8 cellular contexts compared by ENCODE assay signal in genomic region chr3:173371848-173372487, GRCh38. TPM values are rescaled to one million over a fixed set of nuclear protein-coding genes. Genes with fewer than 3 reads are reported as not detected.
DNase-seq lines count a peak whose midpoint lies in the region; ATAC-seq and TF ChIP-seq lines count a peak whose summit lies in the region.

No MANE protein-coding gene starts in this region.

- no peaks in the 10 kb centered on the region for H3K9me3 Mint-ChIP-seq in HFFc6
- peaks cover 0 to 1% of the 10 kb centered on the region in 2 donors for H3K9me3 Mint-ChIP-seq in stimulated activated naive B cell treated with anti-CD40 and anti-IgM and Interleukin-4, amounts not matched to agents 10 μg/mL and 1 μg/mL and 100 μg/mL, for 72 hours

- no peaks in the 10 kb centered on the region for H3K4me1 Mint-ChIP-seq in HFFc6 (ENCODE audit: low read depth)
- no peaks in the 10 kb centered on the region for H3K4me1 Mint-ChIP-seq in stimulated activated naive B cell treated with anti-CD40 and anti-IgM and Interleukin-4, amounts not matched to agents 10 μg/mL and 1 μg/mL and 100 μg/mL, for 72 hours

- H3K9me3 ChIP-seq in SJCRH30 (replicated peaks) = no peaks in the 10 kb centered on the region

- no peak overlapping the region for H3K4me3 ChIP-seq in SJCRH30

- H3K36me3 Mint-ChIP-seq in HFFc6 (ENCODE audit: low read depth) = no peaks in the 10 kb centered on the region
- H3K36me3 Mint-ChIP-seq in stimulated activated naive B cell treated with anti-CD40 and anti-IgM and Interleukin-4, amounts not matched to agents 10 μg/mL and 1 μg/mL and 100 μg/mL, for 72 hours = no peaks in the 10 kb centered on the region

- no peak overlapping the region for H3K4me3 Mint-ChIP-seq in HFFc6
- H3K4me3 Mint-ChIP-seq in stimulated activated naive B cell treated with anti-CD40 and anti-IgM and Interleukin-4, amounts not matched to agents 10 μg/mL and 1 μg/mL and 100 μg/mL, for 72 hours = no peak overlapping the region

- TF ChIP-seq CTCF in HFFc6 (IDR thresholded peaks at IDR 0.05) (peak; percentile 83), foreskin keratinocyte (conservative IDR thresholded peaks at IDR 0.05) (peak; percentile 65)

- peak; percentile 82 for ATAC-seq in foreskin keratinocyte
- no peak for ATAC-seq in stimulated activated naive B cell treated with anti-CD40 and anti-IgM and Interleukin-4, amounts not matched to agents 10 μg/mL and 1 μg/mL and 100 μg/mL, for 72 hours (replicated peaks)

- DNase-seq in CD1c-positive myeloid dendritic cell (ENCODE audit: extremely low spot score) = peak; percentile 26
- peak; percentile 35 for DNase-seq in HFFc6
- peak; percentile 14 to 50 for DNase-seq in SJCRH30
- peak in 1 of 2 donors; percentile 23 for DNase-seq in foreskin keratinocyte
- peak; percentile 46 for DNase-seq in renal cortical epithelial cell (ENCODE audit: low read depth)
- DNase-seq in activated gamma-delta T cell (lab: John Stamatoyannopoulos, UW) = no peak
- no peak for DNase-seq in stimulated activated naive B cell treated with anti-CD40 and anti-IgM and Interleukin-4, amounts not matched to agents 10 μg/mL and 1 μg/mL and 100 μg/mL, for 72 hours
- no peak for DNase-seq in activated T-cell treated with anti-CD3 and anti-CD28 coated beads, Interleukin-2, amount 50 U/mL, for 1 hour

- H3K27ac ChIP-seq in SJCRH30 (no peak overlapping the region), foreskin keratinocyte (no peak overlapping the region)

- no peaks in the 10 kb centered on the region for H3K27me3 ChIP-seq in SJCRH30
- no peaks in the 10 kb centered on the region for H3K27me3 ChIP-seq in foreskin keratinocyte

- peaks cover 3% of the 10 kb centered on the region; the same call in 1 of the 2 replicates for H3K27me3 Mint-ChIP-seq in HFFc6 (ENCODE audit: insufficient read depth)
- no peaks in the 10 kb centered on the region for H3K27me3 Mint-ChIP-seq in stimulated activated naive B cell treated with anti-CD40 and anti-IgM and Interleukin-4, amounts not matched to agents 10 μg/mL and 1 μg/mL and 100 μg/mL, for 72 hours

- H3K4me1 ChIP-seq in SJCRH30 (no peaks in the 10 kb centered on the region), foreskin keratinocyte (no peaks in the 10 kb centered on the region)

- no peak overlapping the region for H3K27ac Mint-ChIP-seq in HFFc6
- no peak overlapping the region for H3K27ac Mint-ChIP-seq in stimulated activated naive B cell treated with anti-CD40 and anti-IgM and Interleukin-4, amounts not matched to agents 10 μg/mL and 1 μg/mL and 100 μg/mL, for 72 hours

- no peaks in the 10 kb centered on the region for H3K36me3 ChIP-seq in SJCRH30

RNA-seq across cellular contexts. Expression of gene NLGN1, which starts 25.6 kb away (rescaled TPM):
- total RNA-seq in HFFc6 (2021; fragmentation: NEBNext Ultra II Directional; extraction: Animal tissue kit (Norgen Biotek cat#: 25700)) = 10 to 100 TPM; 10.0 to 17.2 (median 15.7) TPM
- total RNA-seq in SJCRH30 (2014; rRNA removed; shearing (Covaris generic)) = 15.6 and 20.7 TPM in 2 replicates
- not detected in 2 replicates for total RNA-seq in foreskin keratinocyte
- not detected in 2 replicates for polyA plus RNA-seq in foreskin keratinocyte
- 8.2 and 20.4 TPM in 2 replicates for total RNA-seq in renal cortical epithelial cell

Comparison
In these comparisons a context has a peak if more than half of its experiments do, and no peak if none do; other contexts are left out.
1. DNase-seq: peak in CD1c-positive myeloid dendritic cell (single experiment), HFFc6 (single experiment), SJCRH30 (2 of 2) and renal cortical epithelial cell (single experiment); none in activated gamma-delta T cell (single experiment), stimulated activated naive B cell treated with anti-CD40 and anti-IgM and Interleukin-4, amounts not matched to agents 10 μg/mL and 1 μg/mL and 100 μg/mL, for 72 hours (single experiment) and activated T-cell treated with anti-CD3 and anti-CD28 coated beads, Interleukin-2, amount 50 U/mL, for 1 hour (single experiment).